8 cellular contexts compared by ENCODE assay signal in genomic region chr20:51542894-51543788, GRCh38. TPM values are rescaled to one million over a fixed set of nuclear protein-coding genes. Genes with fewer than 3 reads are reported as not detected.
DNase-seq lines count a peak whose midpoint lies in the region; ATAC-seq, FAIRE-seq and TF ChIP-seq lines count a peak whose summit lies in the region.

No MANE protein-coding gene starts in this region.

- H3K9me2 ChIP-seq in DOHH2 (replicated peaks; ENCODE audit: control insufficient read depth, low read length) (no peaks in the 10 kb centered on the region), Loucy (replicated peaks; ENCODE audit: low read depth, low read length) (no peaks in the 10 kb centered on the region)

- no peak for FAIRE-seq in pancreas (lab: Jason Lieb, UNC)

- no peak for DNase-seq in epithelial cell of proximal tubule (ENCODE audit: low read depth)
- DNase-seq in pancreas, result peak in 4 of 6 donors; percentile 11 to 60 (median 36)
- DNase-seq in MV-4-11 (lab: John Stamatoyannopoulos, UW), result no peak
- DNase-seq in DMS79 (lab: John Stamatoyannopoulos, UW), result no peak
- DNase-seq in iPS-NIHi11 (ENCODE audit: low spot score), result no peak

- H3K4me2 ChIP-seq in DOHH2 (ENCODE audit: low read length) (peak overlapping the region; percentile 68), Loucy (ENCODE audit: low read depth, low read length, poor library complexity, severe bottlenecking) (peak overlapping the region; percentile 66)

- H3K27ac ChIP-seq in DOHH2 (ENCODE audit: low read depth, low read length) (no peak overlapping the region), pancreas (peak overlapping the region in 1 of 4 donors; percentile 77)

- 21 to 24% methylated on average over 29 to 30 of the region's 30 CpGs for WGBS in pancreas, 2 donors

- H3K36me3 ChIP-seq in DOHH2 (ENCODE audit: control insufficient read depth, low read length) (peaks cover 26% of the 10 kb centered on the region), Loucy (ENCODE audit: insufficient read depth, low read length) (no peaks in the 10 kb centered on the region), pancreas (no peaks in the 10 kb centered on the region)

- no peaks in the 10 kb centered on the region for H3F3A ChIP-seq in DOHH2 (ENCODE audit: control insufficient read depth, insufficient read depth)
- H3F3A ChIP-seq in Loucy (ENCODE audit: low read depth), result no peaks in the 10 kb centered on the region

- peak in 3 of 4 donors; percentile 1 to 3 (median 1) for ATAC-seq in pancreas
- no peak for ATAC-seq in GM21723 (IDR thresholded peaks at IDR 0.05; ENCODE audit: unreplicated experiment)

- TF ChIP-seq CTCF in DOHH2 (IDR thresholded peaks at IDR 0.05; ENCODE audit: low read depth, low read length, poor library complexity, severe bottlenecking) (no peak), Loucy (conservative IDR thresholded peaks at IDR 0.05; ENCODE audit: low read length) (no peak), epithelial cell of proximal tubule (conservative IDR thresholded peaks at IDR 0.05; ENCODE audit: low read depth, low read length) (no peak), pancreas (IDR thresholded peaks at IDR 0.05) (no peak)

- H3K27me3 ChIP-seq in DOHH2 (ENCODE audit: control insufficient read depth, low read length) (peaks cover 2% of the 10 kb centered on the region), Loucy (ENCODE audit: insufficient read depth, low read length, poor library complexity, severe bottlenecking) (no peaks in the 10 kb centered on the region), pancreas (no peaks in the 10 kb centered on the region)

- H4K20me1 ChIP-seq in DOHH2 (ENCODE audit: control insufficient read depth, insufficient read depth, low read depth, low read length) (no peaks in the 10 kb centered on the region), Loucy (ENCODE audit: insufficient read depth, low read length, poor library complexity, severe bottlenecking) (peaks cover 21% of the 10 kb centered on the region)

- intact Hi-C loops in pancreas (cut with DNase I), result no loop called here

- peak overlapping the region; percentile 94 for H3K4me3 ChIP-seq in DOHH2 (ENCODE audit: low read length)
- H3K4me3 ChIP-seq in Loucy (ENCODE audit: low read length, poor library complexity, severe bottlenecking), result peak overlapping the region; percentile 93
- H3K4me3 ChIP-seq in epithelial cell of proximal tubule (ENCODE audit: low read depth, low read length), result peak overlapping the region; percentile 18
- H3K4me3 ChIP-seq in pancreas, result peak overlapping the region; percentile 10 to 67 (median 61)

- H3K79me2 ChIP-seq in DOHH2 (ENCODE audit: control insufficient read depth, low read length), result peaks cover 42% of the 10 kb centered on the region
- H3K79me2 ChIP-seq in Loucy (ENCODE audit: insufficient read depth, low read length), result peaks cover 27% of the 10 kb centered on the region

- H3K9me3 ChIP-seq in DOHH2 (ENCODE audit: control insufficient read depth, insufficient read depth, low read length) (no peaks in the 10 kb centered on the region), Loucy (ENCODE audit: insufficient read depth, low read depth, low read length) (no peaks in the 10 kb centered on the region), pancreas (no peaks in the 10 kb centered on the region)

- H3K4me1 ChIP-seq in DOHH2 (ENCODE audit: control insufficient read depth, low read length) (peaks cover 45% of the 10 kb centered on the region), Loucy (ENCODE audit: insufficient read depth, low read length, poor library complexity, severe bottlenecking) (peaks cover 41% of the 10 kb centered on the region), pancreas (peaks cover 5 to 17% (median 12%) of the 10 kb centered on the region in 3 donors)

- peak overlapping the region; percentile 55 for H3K9ac ChIP-seq in Loucy (ENCODE audit: low read depth, low read length, poor library complexity, severe bottlenecking)

- peak overlapping the region; percentile 79 for H2AFZ ChIP-seq in Loucy (ENCODE audit: low read length)

RNA-seq across cellular contexts. Expression of gene NFATC2, which starts 0.6 kb away (rescaled TPM):
- total RNA-seq in epithelial cell of proximal tubule (1.4 and 1.9 TPM in 2 replicates), pancreas (1 to 10 TPM; 3.4 to 8.3 (median 4.3) TPM)
- polyA plus RNA-seq in pancreas, result 1 to 10 TPM; 1.5 to 2.8 TPM

Comparison
In these comparisons a context has a peak if more than half of its experiments do, and no peak if none do; other contexts are left out.
1. H3K4me3 ChIP-seq: peak in every context shown above with its lines; median percentile 94 in DOHH2; 93 in Loucy; 61 in pancreas; 18 in epithelial cell of proximal tubule.
2. DNase-seq: peak in pancreas (4 of 6); none in epithelial cell of proximal tubule (single experiment), MV-4-11 (single experiment), DMS79 (single experiment) and iPS-NIHi11 (single experiment).